In the genomic region with DNA sequence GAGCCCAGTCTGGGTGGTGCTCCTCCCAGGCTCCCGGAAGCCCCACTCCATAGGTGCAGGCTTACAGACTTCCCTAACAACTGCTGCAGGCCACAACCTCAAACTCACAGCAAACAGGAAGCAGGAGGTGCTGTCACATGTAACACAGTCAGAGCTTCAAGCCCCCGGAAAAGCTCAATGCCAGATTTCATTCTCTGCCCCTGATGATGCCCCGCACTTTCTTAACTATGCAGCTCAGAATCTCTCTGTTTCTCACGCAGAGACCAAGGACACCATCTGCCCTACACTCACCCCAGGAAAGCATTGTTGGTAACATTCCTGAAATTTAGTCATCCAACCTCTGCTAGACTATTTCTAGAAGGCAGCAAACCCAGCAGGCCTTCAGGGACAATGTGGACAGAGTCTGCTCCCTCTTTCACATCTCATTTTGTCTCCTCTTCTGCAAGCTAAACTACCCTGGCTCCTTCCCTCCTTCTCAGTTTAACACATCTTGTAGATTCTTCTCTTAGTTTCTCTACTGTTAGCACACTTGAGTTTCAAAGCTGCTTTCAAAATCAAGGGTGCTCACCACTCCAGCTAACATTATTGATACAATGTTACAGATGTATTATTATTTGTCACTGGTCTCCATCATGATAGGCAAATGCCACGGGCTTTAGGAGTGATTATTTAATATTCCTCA, we compare ENCODE assay signal across 9 cellular contexts.
DNase-seq lines count a peak whose midpoint lies in the region; ATAC-seq and TF ChIP-seq lines count a peak whose summit lies in the region.
"Had no signal": no experiment of that assay in that cellular context is flagged by ENCODE, and none has a peak within 500 bp of the region (broad histone marks: within the 10 kb centered on the region; RNA-seq: fewer than 3 reads in every experiment).

No MANE protein-coding gene starts in this region.

- no peak overlapping the region for H2BK15ac ChIP-seq in H9 (ENCODE audit: low read depth, low read length)

- no peak overlapping the region for H4K5ac ChIP-seq in H9 (ENCODE audit: insufficient read length, low read depth, low read length)

- H3K18ac ChIP-seq in H9 (ENCODE audit: insufficient read length, low read depth, low read length), result no peak overlapping the region

- H2BK12ac ChIP-seq in H9 (ENCODE audit: insufficient read length, low read depth, low read length), result no peak overlapping the region

- no peak overlapping the region for H4K91ac ChIP-seq in H9 (ENCODE audit: insufficient read length, low read depth, low read length)

- H3K4me1 Mint-ChIP-seq in H9 (peaks cover 11 to 12% of the 10 kb centered on the region in 2 experiments; a peak in 3 of 4 replicates), glutamatergic neuron (ENCODE audit: low read depth, unreplicated experiment) (no peaks in the 10 kb centered on the region)
- H3K4me1 Mint-ChIP-seq in stimulated activated effector memory CD8-positive, alpha-beta T cell treated with anti-CD3 and anti-CD28 coated beads, Interleukin-12 subunit alpha, Interleukin-12 subunit beta, amount 100 ng/mL, for 72 hours, result no peaks in the 10 kb centered on the region
- H3K4me1 Mint-ChIP-seq: activated naive CD4-positive, alpha-beta T cell treated with anti-CD3 and anti-CD28 coated beads, Interleukin-2, amount 50 U/mL, for 24 hours had no signal

- no peaks in the 10 kb centered on the region for H4K20me1 ChIP-seq in H9 (ENCODE audit: control insufficient read depth, insufficient read depth, insufficient read length)

- DNase-seq in AG20443 (ENCODE audit: low spot score) (peak; percentile 85), H9 (peak; percentile 34), SKM-1 (lab: John Stamatoyannopoulos, UW; ENCODE audit: unreplicated experiment) (peak; percentile 19), heart right ventricle (peak in 1 of 2 donors; percentile 12), glutamatergic neuron (no peak)
- no peak for DNase-seq in stimulated activated effector memory CD8-positive, alpha-beta T cell treated with anti-CD3 and anti-CD28 coated beads, Interleukin-12 subunit alpha, Interleukin-12 subunit beta, amount 100 ng/mL, for 72 hours (ENCODE audit: low spot score in 2 of 2)
- DNase-seq in activated effector memory CD4-positive, alpha-beta T cell treated with Interleukin-2 at 50 U/mL for 16 hours, result no peak
- no peak for DNase-seq in activated CD4-positive, alpha-beta T cell treated with anti-CD3 and anti-CD28 coated beads, Interleukin-2, amount 50 U/mL, for 48 hours

- no peak overlapping the region for H4K8ac ChIP-seq in H9 (replicated peaks; ENCODE audit: insufficient read length, low read depth, low read length)

- H3K79me1 ChIP-seq in H9 (ENCODE audit: insufficient read depth, low read depth, low read length, poor library complexity, severe bottlenecking), result no peaks in the 10 kb centered on the region

- peak in 7 of 8 donors; percentile 49 to 87 (median 74) for ATAC-seq in heart right ventricle
- ATAC-seq in stimulated activated effector memory CD8-positive, alpha-beta T cell treated with anti-CD3 and anti-CD28 coated beads, Interleukin-12 subunit alpha, Interleukin-12 subunit beta, amount 100 ng/mL, for 72 hours, result peak; percentile 44

- no peak overlapping the region for H2BK5ac ChIP-seq in H9 (ENCODE audit: insufficient read length, low read length)

- no peaks in the 10 kb centered on the region for H3K23me2 ChIP-seq in H9 (ENCODE audit: insufficient read length, low read depth, low read length, poor library complexity, severe bottlenecking)

- no peak overlapping the region for H2BK120ac ChIP-seq in H9 (ENCODE audit: low read depth, low read length, poor library complexity, severe bottlenecking)

- H3K9me3 ChIP-seq in H9 (ENCODE audit: control insufficient read depth, low read depth, low read length) (no peaks in the 10 kb centered on the region), heart right ventricle (peaks cover 0 to 5% (median 0%) of the 10 kb centered on the region in 11 donors)

- no peak for TF ChIP-seq CTCF in H9 (conservative IDR thresholded peaks at IDR 0.05)
- no peak for TF ChIP-seq CTCF in heart right ventricle (IDR thresholded peaks at IDR 0.05)
- TF ChIP-seq CTCF in glutamatergic neuron (IDR thresholded peaks at IDR 0.05; ENCODE audit: partially characterized antibody, unreplicated experiment), result no peak

- H3K4me1 ChIP-seq in H9 (ENCODE audit: insufficient read depth, low read length) (peaks cover 8% of the 10 kb centered on the region; the same call in 1 of the 2 replicates), heart right ventricle (peaks cover 0 to 53% (median 30%) of the 10 kb centered on the region in 9 donors)

- no peaks in the 10 kb centered on the region for H3K36me3 ChIP-seq in heart right ventricle

- H3K23ac ChIP-seq in H9 (ENCODE audit: insufficient read length, low read depth, low read length), result no peak overlapping the region

- WGBS in H9 (ENCODE audit: extremely low coverage, insufficient read length, low lambda C conversion rate), result no CpG with 5 or more reads among the region's 5 CpGs
- 40 to 50% methylated on average over 5 of the region's 5 CpGs for WGBS in heart right ventricle, 2 donors

- intact Hi-C loops in heart right ventricle (cut with DNase I), result no loop called here

- H3T11ph ChIP-seq in H9 (ENCODE audit: low read length), result no peak overlapping the region

- H3K4me3 ChIP-seq in heart right ventricle, result no peak overlapping the region

- no peaks in the 10 kb centered on the region for H3K79me2 ChIP-seq in H9 (ENCODE audit: insufficient read depth, low read length)

- no peak overlapping the region for H2AK5ac ChIP-seq in H9 (ENCODE audit: insufficient read length, low read length)

- no peaks in the 10 kb centered on the region for H3K27me3 Mint-ChIP-seq in H9 (ENCODE audit: low read depth)
- no peaks in the 10 kb centered on the region for H3K27me3 Mint-ChIP-seq in glutamatergic neuron (ENCODE audit: unreplicated experiment)
- H3K27me3 Mint-ChIP-seq: activated naive CD4-positive, alpha-beta T cell treated with anti-CD3 and anti-CD28 coated beads, Interleukin-2, amount 50 U/mL, for 24 hours had no signal

- no peak overlapping the region for H2AFZ ChIP-seq in H9 (ENCODE audit: low read length)

- H3K27me3 ChIP-seq in H9 (ENCODE audit: insufficient read depth, low read length) (no peaks in the 10 kb centered on the region), heart right ventricle (no peaks in the 10 kb centered on the region)

- H3K4me3 Mint-ChIP-seq in H9, result no peak overlapping the region
- H3K4me3 Mint-ChIP-seq in stimulated activated effector memory CD8-positive, alpha-beta T cell treated with anti-CD3 and anti-CD28 coated beads, Interleukin-12 subunit alpha, Interleukin-12 subunit beta, amount 100 ng/mL, for 72 hours, result no peak overlapping the region
- no peak overlapping the region for H3K4me3 Mint-ChIP-seq in glutamatergic neuron (ENCODE audit: unreplicated experiment)
- H3K4me3 Mint-ChIP-seq: activated naive CD4-positive, alpha-beta T cell treated with anti-CD3 and anti-CD28 coated beads, Interleukin-2, amount 50 U/mL, for 24 hours had no signal

- no peak overlapping the region for H3K9ac ChIP-seq in H9 (ENCODE audit: extremely low read depth, insufficient read length, low read length)

- H3K27ac Mint-ChIP-seq in H9, result no peak overlapping the region
- no peak overlapping the region for H3K27ac Mint-ChIP-seq in stimulated activated effector memory CD8-positive, alpha-beta T cell treated with anti-CD3 and anti-CD28 coated beads, Interleukin-12 subunit alpha, Interleukin-12 subunit beta, amount 100 ng/mL, for 72 hours
- H3K27ac Mint-ChIP-seq in glutamatergic neuron (ENCODE audit: unreplicated experiment), result no peak overlapping the region
- H3K27ac Mint-ChIP-seq: activated naive CD4-positive, alpha-beta T cell treated with anti-CD3 and anti-CD28 coated beads, Interleukin-2, amount 50 U/mL, for 24 hours had no signal

- H3K36me3 Mint-ChIP-seq in H9 (ENCODE audit: insufficient read depth in 1 of 3, low read depth in 3 of 3) (peaks cover 7 to 12% (median 10%) of the 10 kb centered on the region in 3 experiments), glutamatergic neuron (ENCODE audit: unreplicated experiment) (peaks cover 8% of the 10 kb centered on the region)
- no peaks in the 10 kb centered on the region for H3K36me3 Mint-ChIP-seq in stimulated activated effector memory CD8-positive, alpha-beta T cell treated with anti-CD3 and anti-CD28 coated beads, Interleukin-12 subunit alpha, Interleukin-12 subunit beta, amount 100 ng/mL, for 72 hours

- H3K9me3 Mint-ChIP-seq in H9 (peaks cover 13 to 16% of the 10 kb centered on the region in 2 experiments), glutamatergic neuron (ENCODE audit: unreplicated experiment) (peaks cover 7% of the 10 kb centered on the region)
- no peaks in the 10 kb centered on the region for H3K9me3 Mint-ChIP-seq in stimulated activated effector memory CD8-positive, alpha-beta T cell treated with anti-CD3 and anti-CD28 coated beads, Interleukin-12 subunit alpha, Interleukin-12 subunit beta, amount 100 ng/mL, for 72 hours
- H3K9me3 Mint-ChIP-seq: activated naive CD4-positive, alpha-beta T cell treated with anti-CD3 and anti-CD28 coated beads, Interleukin-2, amount 50 U/mL, for 24 hours had no signal

- no peak overlapping the region; the same call in 1 of the 2 replicates for H3K14ac ChIP-seq in H9 (ENCODE audit: insufficient read depth, low read length)

- no peak overlapping the region for H3K56ac ChIP-seq in H9 (ENCODE audit: insufficient read length, low read depth, low read length)

- no peak overlapping the region for H2BK20ac ChIP-seq in H9 (ENCODE audit: low read depth, low read length, poor library complexity, severe bottlenecking)

- H3K4ac ChIP-seq in H9 (ENCODE audit: low read depth, low read length), result no peak overlapping the region

- H3K27ac ChIP-seq in H9 (ENCODE audit: insufficient read length, low read depth, low read length) (no peak overlapping the region), heart right ventricle (peak overlapping the region in 5 of 10 donors; percentile 1 to 70 (median 49))

- H3K4me2 ChIP-seq in H9 (ENCODE audit: insufficient read depth, insufficient read length, low read length), result no peak overlapping the region

Comparison
In these comparisons a context has a peak if more than half of its experiments do, and no peak if none do; other contexts are left out.
1. DNase-seq: peak in AG20443 (single experiment), H9 (single experiment) and SKM-1 (single experiment); none in stimulated activated effector memory CD8-positive, alpha-beta T cell treated with anti-CD3 and anti-CD28 coated beads, Interleukin-12 subunit alpha, Interleukin-12 subunit beta, amount 100 ng/mL, for 72 hours (0 of 2), activated effector memory CD4-positive, alpha-beta T cell treated with Interleukin-2 at 50 U/mL for 16 hours (single experiment), activated CD4-positive, alpha-beta T cell treated with anti-CD3 and anti-CD28 coated beads, Interleukin-2, amount 50 U/mL, for 48 hours (0 of 2) and glutamatergic neuron (single experiment).